Comparison of ENCODE assay signal across 1 cellular context in genomic region chr22:46002757-46003270, GRCh38.
TF ChIP-seq lines count a peak whose summit lies in the region.

No MANE protein-coding gene starts in this region.

TF ChIP-seq in K562, 482 proteins besides CTCF, POLR2A, EP300 and RAD21 (continued from another document):
- TF ChIP-seq RCOR1 (IDR thresholded peaks at IDR 0.05; ENCODE audit: borderline replicate concordance in 1 of 2, low read depth in 2 of 2, low read length in 2 of 2) (peak in 1 of 2 experiments; percentile 72; a peak in 1 of 4 replicates), ZNF280A (IDR thresholded peaks at IDR 0.05; ENCODE audit: low read depth, partially characterized antibody) (no peak), MYNN (IDR thresholded peaks at IDR 0.05) (no peak), MYNN (CRISPR knock-in tag; IDR thresholded peaks at IDR 0.05) (no peak), SAFB (IDR thresholded peaks at IDR 0.05; ENCODE audit: borderline replicate concordance, low read depth, low read length) (no peak), ILF3 (IDR thresholded peaks at IDR 0.05; ENCODE audit: borderline replicate concordance) (no peak), MAX (CRISPR knock-in tag; IDR thresholded peaks at IDR 0.05) (no peak), HLTF (IDR thresholded peaks at IDR 0.05) (no peak), MAFK (IDR thresholded peaks at IDR 0.05; ENCODE audit: low read length) (peak; percentile 31; the same call in 1 of the 2 replicates), NFIX (CRISPR knock-in tag; IDR thresholded peaks at IDR 0.05; ENCODE audit: low read depth) (no peak), BMI1 (IDR thresholded peaks at IDR 0.05; ENCODE audit: low read length) (no peak), FOSL1 (tag; conservative IDR thresholded peaks at IDR 0.05) (0 out of 2 replicates have a peak, but pooled peaks have one; percentile 22), CBX5 (IDR thresholded peaks at IDR 0.05; ENCODE audit: borderline replicate concordance, low read depth) (no peak), E2F8 (IDR thresholded peaks at IDR 0.05; ENCODE audit: low read depth, partially characterized antibody) (no peak), CC2D1A (IDR thresholded peaks at IDR 0.05) (no peak), MAFG (tag; conservative IDR thresholded peaks at IDR 0.05) (0 out of 2 replicates have a peak, but pooled peaks have one; percentile 30), TCF15 (CRISPR knock-in tag; IDR thresholded peaks at IDR 0.05) (no peak), ATF3 (IDR thresholded peaks at IDR 0.05) (peak; percentile 20; the same call in 1 of the 2 replicates), ATF3 (CRISPR knock-in tag; conservative IDR thresholded peaks at IDR 0.05) (no peak), NFE2 (IDR thresholded peaks at IDR 0.05; ENCODE audit: low read depth) (peak; percentile 55; the same call in 1 of the 2 replicates), KDM1A (IDR thresholded peaks at IDR 0.05) (peak; percentile 51 to 61), CBFA2T3 (IDR thresholded peaks at IDR 0.05) (peak; percentile 28; the same call in 1 of the 2 replicates), ZNF316 (IDR thresholded peaks at IDR 0.05) (0 out of 2 replicates have a peak, but pooled peaks have one; percentile 14), ZNF512 (tag; IDR thresholded peaks at IDR 0.05) (no peak)
TF ChIP-seq in K562: peak in this region for 9.
